ENCODE assay signal across 18 cellular contexts in the genomic region with DNA sequence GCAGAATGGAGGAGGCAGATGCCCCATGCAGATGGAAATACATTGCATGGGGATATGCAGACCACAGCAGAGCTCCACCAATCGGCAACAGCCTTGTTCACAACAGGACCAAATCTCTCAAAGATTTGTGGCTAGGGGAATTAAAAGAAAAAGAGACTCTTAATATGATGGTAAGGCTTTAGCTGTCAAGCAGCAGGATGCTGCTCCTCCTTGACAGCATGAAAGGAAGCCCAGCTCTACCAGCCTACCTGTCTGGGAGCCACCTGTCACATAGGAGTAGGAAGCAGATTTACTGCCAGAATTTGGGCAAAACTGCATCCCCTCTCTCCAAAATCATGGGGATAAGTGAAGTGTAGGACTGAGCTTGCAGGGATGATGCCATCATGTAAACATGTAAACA.
A peak's percentile ranks its signal among the peaks of the same experiment; 100 is the strongest.
DNase-seq lines count a peak whose midpoint lies in the region; ATAC-seq and TF ChIP-seq lines count a peak whose summit lies in the region.
"Had no signal": no experiment of that assay in that cellular context is flagged by ENCODE, and none has a peak within 500 bp of the region (broad histone marks: within the 10 kb centered on the region; RNA-seq: fewer than 3 reads in every experiment).

No MANE protein-coding gene starts in this region.

- no peak for ATAC-seq in GM18861 (IDR thresholded peaks at IDR 0.05; ENCODE audit: unreplicated experiment)
- ATAC-seq: A549; CD8-positive, alpha-beta T cell; GM12878 had no signal

- no peak overlapping the region for H2AFZ ChIP-seq in OCI-LY1 (ENCODE audit: low read length)
- H2AFZ ChIP-seq in GM23248 = no peak overlapping the region

- H3K9me2 ChIP-seq in OCI-LY1 (ENCODE audit: low read depth, low read length) = no peaks in the 10 kb centered on the region
- no peaks in the 10 kb centered on the region for H3K9me2 ChIP-seq in GM23248 (ENCODE audit: insufficient read depth)

- H3K9me3 ChIP-seq in OCI-LY1 (ENCODE audit: low read length) (no peaks in the 10 kb centered on the region), GM23248 (ENCODE audit: low read depth) (no peaks in the 10 kb centered on the region)
- H3K9me3 ChIP-seq: BLaER1 treated with 17β-estradiol and CSF1 and Interleukin-3, amounts not matched to agents 10 nM and 100 nM; Caco-2 had no signal

- H3K79me2 ChIP-seq in OCI-LY1 (ENCODE audit: insufficient read depth, low read length) (no peaks in the 10 kb centered on the region), GM23248 (ENCODE audit: insufficient read depth) (no peaks in the 10 kb centered on the region)

- H3K9ac ChIP-seq in OCI-LY1 (ENCODE audit: low read length) (no peak overlapping the region), GM23248 (no peak overlapping the region)
- H3K9ac ChIP-seq: BLaER1 treated with 17β-estradiol and CSF1 and Interleukin-3, amounts not matched to agents 10 nM and 100 nM had no signal

- no peaks in the 10 kb centered on the region for H3F3A ChIP-seq in OCI-LY1 (ENCODE audit: insufficient read depth, low read length)
- H3F3A ChIP-seq in GM23248 (ENCODE audit: insufficient read depth) = no peaks in the 10 kb centered on the region

- DNase-seq in G401 (ENCODE audit: low spot score) (peak; percentile 97), cerebellar nuclear complex (lab: John Stamatoyannopoulos, UW) (peak; percentile 42 to 74), A172 (ENCODE audit: low spot score) (no peak), GM23248 (no peak)
- DNase-seq: 8988T; AML-193; Caco-2; Calu3; CD4-positive, alpha-beta T cell; CD8-positive, alpha-beta T cell; DMS79 treated with DMSO at 0.1 percent for 48 hours; GDM1 had no signal

- TF ChIP-seq CTCF in OCI-LY1 (IDR thresholded peaks at IDR 0.05; ENCODE audit: low read length) = peak; percentile 10; the same call in 1 of the 2 replicates

- H3K4me3 ChIP-seq in OCI-LY1 (ENCODE audit: low read depth, low read length, poor library complexity, severe bottlenecking) (no peak overlapping the region), GM23248 (no peak overlapping the region)
- H3K4me3 ChIP-seq: A549; BLaER1 treated with 17β-estradiol and CSF1 and Interleukin-3, amounts not matched to agents 10 nM and 100 nM; GM12878 had no signal

- H3K36me3 ChIP-seq in OCI-LY1 (ENCODE audit: insufficient read depth, low read length) (no peaks in the 10 kb centered on the region), GM23248 (ENCODE audit: low read depth) (no peaks in the 10 kb centered on the region)
- H3K36me3 ChIP-seq: BLaER1 treated with 17β-estradiol and CSF1 and Interleukin-3, amounts not matched to agents 10 nM and 100 nM had no signal

- no peaks in the 10 kb centered on the region for H4K20me1 ChIP-seq in OCI-LY1 (ENCODE audit: insufficient read depth, low read length)
- H4K20me1 ChIP-seq in GM23248 (ENCODE audit: insufficient read depth) = no peaks in the 10 kb centered on the region
- H4K20me1 ChIP-seq: BLaER1 treated with 17β-estradiol and CSF1 and Interleukin-3, amounts not matched to agents 10 nM and 100 nM had no signal

- 21 to 32% methylated on average over 1 of the region's 1 CpG for WGBS in GM23248 (ENCODE audit: low coverage in 1 of 2, low lambda C conversion rate in 2 of 2, missing lambda C conversion rate in 2 of 2), 2 experiments

- H3K4me2 ChIP-seq in OCI-LY1 (ENCODE audit: low read length) = no peak overlapping the region
- no peak overlapping the region for H3K4me2 ChIP-seq in GM23248 (ENCODE audit: unreplicated experiment)
- H3K4me2 ChIP-seq: A549; BLaER1 treated with 17β-estradiol and CSF1 and Interleukin-3, amounts not matched to agents 10 nM and 100 nM had no signal

- H3K4me1 ChIP-seq in OCI-LY1 (ENCODE audit: insufficient read depth, low read length, severe bottlenecking) = peaks cover 9% of the 10 kb centered on the region
- no peaks in the 10 kb centered on the region for H3K4me1 ChIP-seq in GM23248 (ENCODE audit: insufficient read depth)
- H3K4me1 ChIP-seq: A549, Caco-2 had no signal

- H3K27ac ChIP-seq in OCI-LY1 (ENCODE audit: low read depth, low read length, poor library complexity, severe bottlenecking) (no peak overlapping the region), GM23248 (no peak overlapping the region)
- H3K27ac ChIP-seq: A549; BLaER1 treated with 17β-estradiol and CSF1 and Interleukin-3, amounts not matched to agents 10 nM and 100 nM; C4-2B had no signal

- H3K27me3 ChIP-seq in OCI-LY1 (ENCODE audit: insufficient read depth, low read length) = no peaks in the 10 kb centered on the region
- H3K27me3 ChIP-seq in GM23248 (replicated peaks; ENCODE audit: insufficient read depth) = no peaks in the 10 kb centered on the region
- H3K27me3 ChIP-seq: BLaER1 treated with 17β-estradiol and CSF1 and Interleukin-3, amounts not matched to agents 10 nM and 100 nM had no signal

- in situ Hi-C loops in G401 (cut with HindIII; ENCODE audit: low sequenced_read_pairs) = no loop called here
- in situ Hi-C loops in GM23248 (cut with MboI) = no loop called here

Comparison
In these comparisons a context has a peak if more than half of its experiments do, and no peak if none do; other contexts are left out.
1. DNase-seq: peak in G401 (single experiment) and cerebellar nuclear complex (2 of 2); none in A172 (single experiment) and GM23248 (single experiment).